In the genomic region with DNA sequence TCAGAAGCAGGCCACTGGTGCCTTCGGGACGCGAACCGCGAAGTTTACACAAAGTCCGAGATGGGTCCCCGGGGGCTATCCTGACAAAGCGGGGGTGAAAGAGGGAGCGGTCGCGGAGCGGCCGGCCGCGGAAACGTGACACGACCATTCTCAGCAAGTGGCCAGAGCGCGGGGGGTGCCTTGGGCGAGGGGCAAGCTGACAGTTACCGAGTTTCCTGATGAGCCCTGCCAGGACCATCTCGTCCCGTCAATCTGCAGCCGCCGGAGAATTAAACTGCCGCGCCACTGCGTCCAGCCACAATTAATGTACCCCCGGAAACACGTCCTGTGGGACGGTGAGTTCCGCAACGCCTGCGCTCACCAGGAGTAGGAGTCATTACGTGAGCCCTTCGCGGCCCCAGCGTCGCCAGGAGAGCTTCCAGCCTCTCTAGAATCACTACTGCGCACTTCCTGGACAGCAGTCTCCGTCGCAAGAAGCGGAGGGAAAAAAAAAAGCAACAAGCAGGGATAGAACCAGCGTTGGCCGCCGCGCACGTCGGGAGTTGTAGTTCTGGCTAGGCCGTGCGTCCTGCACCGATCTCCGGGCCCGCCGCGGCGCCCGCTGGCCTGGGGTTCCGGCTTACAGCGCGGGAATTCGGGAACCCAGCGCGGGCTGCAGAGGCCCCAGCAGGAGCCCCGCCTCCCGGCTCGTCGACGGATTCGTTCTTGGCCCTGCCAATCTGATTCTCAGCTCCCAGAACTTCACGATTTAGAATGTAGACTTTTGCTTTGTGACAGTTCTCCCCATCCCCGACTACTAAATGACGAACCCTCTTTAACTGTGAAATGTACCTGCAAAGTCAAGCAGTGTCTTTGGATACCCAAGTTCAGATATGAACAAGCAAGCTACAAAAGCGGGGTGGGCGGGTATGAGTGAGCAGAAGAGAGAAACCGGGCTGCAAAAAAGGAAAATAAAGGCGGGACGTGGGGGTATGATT, we compare ENCODE assay signal across 1 cellular context.
TF ChIP-seq lines count a peak whose summit lies in the region.

A gene with protein sequence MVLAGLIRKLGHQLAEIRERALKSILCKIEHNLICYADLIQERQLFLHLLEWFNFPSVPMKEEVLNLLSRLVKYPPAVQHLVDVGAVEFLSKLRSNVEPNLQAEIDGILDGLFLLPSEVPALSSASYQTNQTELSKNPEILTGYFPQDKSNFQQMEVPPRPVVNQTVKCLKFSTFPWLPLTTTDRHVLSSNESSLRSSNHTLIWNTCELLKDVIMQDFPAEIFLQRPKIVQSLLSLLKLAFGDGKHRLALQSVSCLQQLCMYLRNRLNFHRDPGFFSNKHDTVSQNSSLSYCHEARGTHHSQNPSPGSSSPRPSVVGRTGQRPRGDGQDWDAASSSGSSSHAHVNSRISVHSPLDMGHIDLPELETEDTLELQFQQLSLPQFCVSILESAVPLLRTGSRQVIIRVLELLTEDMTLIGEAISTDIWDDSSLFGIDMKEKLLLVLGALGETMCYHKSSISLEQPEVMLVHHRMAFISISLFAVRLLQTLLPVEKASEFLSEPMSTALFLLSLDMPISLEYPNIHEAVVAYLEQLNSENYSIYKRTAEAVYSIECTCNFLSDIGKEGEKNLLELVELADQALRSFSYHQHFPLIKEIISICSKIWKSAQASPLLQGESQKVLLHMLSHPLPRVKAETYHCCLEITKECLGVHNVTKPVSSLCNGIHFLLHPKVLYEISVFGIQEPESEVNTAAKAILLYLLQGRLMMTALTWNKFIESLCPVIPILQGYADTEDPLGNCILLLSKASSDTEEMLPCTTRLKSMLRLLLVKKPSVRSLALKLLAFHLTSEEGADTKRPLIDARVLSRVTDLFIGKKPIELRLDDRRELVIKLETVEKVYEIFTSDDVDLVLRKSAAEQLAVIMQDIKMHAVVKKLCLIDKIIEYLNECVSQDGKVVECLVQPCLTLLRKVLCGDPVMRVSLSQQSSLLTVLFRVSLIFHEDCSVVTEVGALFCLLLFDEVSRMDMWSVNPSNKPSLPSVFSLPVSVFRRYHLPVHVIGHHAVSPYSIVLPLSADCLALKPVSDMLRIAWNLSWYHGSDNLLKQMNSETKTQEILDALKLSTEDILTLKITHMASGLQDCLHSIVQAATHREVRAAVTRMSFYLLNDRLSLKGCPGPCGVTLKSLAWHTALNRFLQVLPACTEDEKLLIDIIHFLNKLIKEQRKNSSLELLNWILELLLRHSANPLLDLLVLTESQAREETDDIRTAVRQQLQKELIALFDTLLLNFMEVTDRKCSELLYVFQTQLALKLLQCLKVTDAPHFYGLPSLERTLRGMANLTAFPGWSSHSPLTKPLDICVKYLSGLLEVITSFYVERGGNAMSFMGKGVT (N-terminal part only) (minus strand): TSS at position 267 of the 977 bp plus-strand sequence. CDS start 29 bp downstream, at position 238.

TF ChIP-seq in WTC11, 78 proteins besides CTCF, POLR2A, EP300 and RAD21 (continued from another document):
- TF ChIP-seq, protein P1, sequence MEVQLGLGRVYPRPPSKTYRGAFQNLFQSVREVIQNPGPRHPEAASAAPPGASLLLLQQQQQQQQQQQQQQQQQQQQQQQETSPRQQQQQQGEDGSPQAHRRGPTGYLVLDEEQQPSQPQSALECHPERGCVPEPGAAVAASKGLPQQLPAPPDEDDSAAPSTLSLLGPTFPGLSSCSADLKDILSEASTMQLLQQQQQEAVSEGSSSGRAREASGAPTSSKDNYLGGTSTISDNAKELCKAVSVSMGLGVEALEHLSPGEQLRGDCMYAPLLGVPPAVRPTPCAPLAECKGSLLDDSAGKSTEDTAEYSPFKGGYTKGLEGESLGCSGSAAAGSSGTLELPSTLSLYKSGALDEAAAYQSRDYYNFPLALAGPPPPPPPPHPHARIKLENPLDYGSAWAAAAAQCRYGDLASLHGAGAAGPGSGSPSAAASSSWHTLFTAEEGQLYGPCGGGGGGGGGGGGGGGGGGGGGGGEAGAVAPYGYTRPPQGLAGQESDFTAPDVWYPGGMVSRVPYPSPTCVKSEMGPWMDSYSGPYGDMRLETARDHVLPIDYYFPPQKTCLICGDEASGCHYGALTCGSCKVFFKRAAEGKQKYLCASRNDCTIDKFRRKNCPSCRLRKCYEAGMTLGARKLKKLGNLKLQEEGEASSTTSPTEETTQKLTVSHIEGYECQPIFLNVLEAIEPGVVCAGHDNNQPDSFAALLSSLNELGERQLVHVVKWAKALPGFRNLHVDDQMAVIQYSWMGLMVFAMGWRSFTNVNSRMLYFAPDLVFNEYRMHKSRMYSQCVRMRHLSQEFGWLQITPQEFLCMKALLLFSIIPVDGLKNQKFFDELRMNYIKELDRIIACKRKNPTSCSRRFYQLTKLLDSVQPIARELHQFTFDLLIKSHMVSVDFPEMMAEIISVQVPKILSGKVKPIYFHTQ (CRISPR knock-in tag; IDR thresholded peaks at IDR 0.05) = no peak
- TF ChIP-seq PRRX2 (CRISPR knock-in tag; IDR thresholded peaks at IDR 0.05) = no peak
- no peak for TF ChIP-seq CBFB (CRISPR knock-in tag; IDR thresholded peaks at IDR 0.05; ENCODE audit: low read depth)
- TF ChIP-seq, protein P2, sequence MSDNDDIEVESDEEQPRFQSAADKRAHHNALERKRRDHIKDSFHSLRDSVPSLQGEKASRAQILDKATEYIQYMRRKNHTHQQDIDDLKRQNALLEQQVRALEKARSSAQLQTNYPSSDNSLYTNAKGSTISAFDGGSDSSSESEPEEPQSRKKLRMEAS (CRISPR knock-in tag; IDR thresholded peaks at IDR 0.05) = peak; percentile 45; the same call in 1 of the 2 replicates
- TF ChIP-seq, protein P3, sequence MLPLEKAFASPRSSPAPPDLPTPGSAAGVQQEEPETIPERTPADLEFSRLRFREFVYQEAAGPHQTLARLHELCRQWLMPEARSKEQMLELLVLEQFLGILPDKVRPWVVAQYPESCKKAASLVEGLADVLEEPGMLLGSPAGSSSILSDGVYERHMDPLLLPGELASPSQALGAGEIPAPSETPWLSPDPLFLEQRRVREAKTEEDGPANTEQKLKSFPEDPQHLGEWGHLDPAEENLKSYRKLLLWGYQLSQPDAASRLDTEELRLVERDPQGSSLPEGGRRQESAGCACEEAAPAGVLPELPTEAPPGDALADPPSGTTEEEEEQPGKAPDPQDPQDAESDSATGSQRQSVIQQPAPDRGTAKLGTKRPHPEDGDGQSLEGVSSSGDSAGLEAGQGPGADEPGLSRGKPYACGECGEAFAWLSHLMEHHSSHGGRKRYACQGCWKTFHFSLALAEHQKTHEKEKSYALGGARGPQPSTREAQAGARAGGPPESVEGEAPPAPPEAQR (CRISPR knock-in tag; IDR thresholded peaks at IDR 0.05) = no peak
- peak; percentile 92 for TF ChIP-seq GABPB1 (CRISPR knock-in tag; IDR thresholded peaks at IDR 0.05)
- TF ChIP-seq SOX15 (CRISPR knock-in tag; IDR thresholded peaks at IDR 0.05) = no peak
- no peak; the same call in none of the 2 replicates for TF ChIP-seq MYBL2 (CRISPR knock-in tag; IDR thresholded peaks at IDR 0.05)
- TF ChIP-seq, protein P4, sequence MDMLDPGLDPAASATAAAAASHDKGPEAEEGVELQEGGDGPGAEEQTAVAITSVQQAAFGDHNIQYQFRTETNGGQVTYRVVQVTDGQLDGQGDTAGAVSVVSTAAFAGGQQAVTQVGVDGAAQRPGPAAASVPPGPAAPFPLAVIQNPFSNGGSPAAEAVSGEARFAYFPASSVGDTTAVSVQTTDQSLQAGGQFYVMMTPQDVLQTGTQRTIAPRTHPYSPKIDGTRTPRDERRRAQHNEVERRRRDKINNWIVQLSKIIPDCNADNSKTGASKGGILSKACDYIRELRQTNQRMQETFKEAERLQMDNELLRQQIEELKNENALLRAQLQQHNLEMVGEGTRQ (CRISPR knock-in tag; IDR thresholded peaks at IDR 0.05) = no peak
- peak; percentile 90 for TF ChIP-seq FOXP1 (CRISPR knock-in tag; IDR thresholded peaks at IDR 0.05; ENCODE audit: borderline replicate concordance)
- TF ChIP-seq TP53 (CRISPR knock-in tag; IDR thresholded peaks at IDR 0.05) = no peak
- no peak for TF ChIP-seq TCF7 (CRISPR knock-in tag; IDR thresholded peaks at IDR 0.05; ENCODE audit: low read depth)
- TF ChIP-seq, protein P5, sequence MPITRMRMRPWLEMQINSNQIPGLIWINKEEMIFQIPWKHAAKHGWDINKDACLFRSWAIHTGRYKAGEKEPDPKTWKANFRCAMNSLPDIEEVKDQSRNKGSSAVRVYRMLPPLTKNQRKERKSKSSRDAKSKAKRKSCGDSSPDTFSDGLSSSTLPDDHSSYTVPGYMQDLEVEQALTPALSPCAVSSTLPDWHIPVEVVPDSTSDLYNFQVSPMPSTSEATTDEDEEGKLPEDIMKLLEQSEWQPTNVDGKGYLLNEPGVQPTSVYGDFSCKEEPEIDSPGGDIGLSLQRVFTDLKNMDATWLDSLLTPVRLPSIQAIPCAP (CRISPR knock-in tag; IDR thresholded peaks at IDR 0.05) = no peak
- TF ChIP-seq, protein P6, sequence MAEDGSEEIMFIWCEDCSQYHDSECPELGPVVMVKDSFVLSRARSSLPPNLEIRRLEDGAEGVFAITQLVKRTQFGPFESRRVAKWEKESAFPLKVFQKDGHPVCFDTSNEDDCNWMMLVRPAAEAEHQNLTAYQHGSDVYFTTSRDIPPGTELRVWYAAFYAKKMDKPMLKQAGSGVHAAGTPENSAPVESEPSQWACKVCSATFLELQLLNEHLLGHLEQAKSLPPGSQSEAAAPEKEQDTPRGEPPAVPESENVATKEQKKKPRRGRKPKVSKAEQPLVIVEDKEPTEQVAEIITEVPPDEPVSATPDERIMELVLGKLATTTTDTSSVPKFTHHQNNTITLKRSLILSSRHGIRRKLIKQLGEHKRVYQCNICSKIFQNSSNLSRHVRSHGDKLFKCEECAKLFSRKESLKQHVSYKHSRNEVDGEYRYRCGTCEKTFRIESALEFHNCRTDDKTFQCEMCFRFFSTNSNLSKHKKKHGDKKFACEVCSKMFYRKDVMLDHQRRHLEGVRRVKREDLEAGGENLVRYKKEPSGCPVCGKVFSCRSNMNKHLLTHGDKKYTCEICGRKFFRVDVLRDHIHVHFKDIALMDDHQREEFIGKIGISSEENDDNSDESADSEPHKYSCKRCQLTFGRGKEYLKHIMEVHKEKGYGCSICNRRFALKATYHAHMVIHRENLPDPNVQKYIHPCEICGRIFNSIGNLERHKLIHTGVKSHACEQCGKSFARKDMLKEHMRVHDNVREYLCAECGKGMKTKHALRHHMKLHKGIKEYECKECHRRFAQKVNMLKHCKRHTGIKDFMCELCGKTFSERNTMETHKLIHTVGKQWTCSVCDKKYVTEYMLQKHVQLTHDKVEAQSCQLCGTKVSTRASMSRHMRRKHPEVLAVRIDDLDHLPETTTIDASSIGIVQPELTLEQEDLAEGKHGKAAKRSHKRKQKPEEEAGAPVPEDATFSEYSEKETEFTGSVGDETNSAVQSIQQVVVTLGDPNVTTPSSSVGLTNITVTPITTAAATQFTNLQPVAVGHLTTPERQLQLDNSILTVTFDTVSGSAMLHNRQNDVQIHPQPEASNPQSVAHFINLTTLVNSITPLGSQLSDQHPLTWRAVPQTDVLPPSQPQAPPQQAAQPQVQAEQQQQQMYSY (CRISPR knock-in tag; IDR thresholded peaks at IDR 0.05) = no peak
- no peak for TF ChIP-seq ZNF671 (CRISPR knock-in tag; IDR thresholded peaks at IDR 0.05)
- no peak for TF ChIP-seq GTF2I (CRISPR knock-in tag; conservative IDR thresholded peaks at IDR 0.05)
- no peak for TF ChIP-seq NR3C1 (CRISPR knock-in tag; conservative IDR thresholded peaks at IDR 0.05; ENCODE audit: low read depth)
- TF ChIP-seq ZNF138 (CRISPR knock-in tag; conservative IDR thresholded peaks at IDR 0.05) = no peak
- peak; percentile 84 for TF ChIP-seq FOXK1 (CRISPR knock-in tag; IDR thresholded peaks at IDR 0.05)
- TF ChIP-seq, protein P7, sequence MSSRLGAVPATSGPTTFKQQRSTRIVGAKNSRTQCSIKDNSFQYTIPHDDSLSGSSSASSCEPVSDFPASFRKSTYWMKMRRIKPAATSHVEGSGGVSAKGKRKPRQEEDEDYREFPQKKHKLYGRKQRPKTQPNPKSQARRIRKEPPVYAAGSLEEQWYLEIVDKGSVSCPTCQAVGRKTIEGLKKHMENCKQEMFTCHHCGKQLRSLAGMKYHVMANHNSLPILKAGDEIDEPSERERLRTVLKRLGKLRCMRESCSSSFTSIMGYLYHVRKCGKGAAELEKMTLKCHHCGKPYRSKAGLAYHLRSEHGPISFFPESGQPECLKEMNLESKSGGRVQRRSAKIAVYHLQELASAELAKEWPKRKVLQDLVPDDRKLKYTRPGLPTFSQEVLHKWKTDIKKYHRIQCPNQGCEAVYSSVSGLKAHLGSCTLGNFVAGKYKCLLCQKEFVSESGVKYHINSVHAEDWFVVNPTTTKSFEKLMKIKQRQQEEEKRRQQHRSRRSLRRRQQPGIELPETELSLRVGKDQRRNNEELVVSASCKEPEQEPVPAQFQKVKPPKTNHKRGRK (CRISPR knock-in tag; IDR thresholded peaks at IDR 0.05; ENCODE audit: borderline replicate concordance) = no peak
- TF ChIP-seq GRHL2 (CRISPR knock-in tag; IDR thresholded peaks at IDR 0.05; ENCODE audit: insufficient replicate concordance, severe bottlenecking) = no peak
